In genomic region chr1:194833111-194833510, GRCh38 we compare ENCODE assay signal across 26 cellular contexts.
"Had no signal": no experiment of that assay in that cellular context is flagged by ENCODE, and none has a peak within 500 bp of the region (broad histone marks: within the 10 kb centered on the region; RNA-seq: fewer than 3 reads in every experiment).

No MANE protein-coding gene starts in this region.

- ATAC-seq: activated CD8-positive, alpha-beta T cell treated with anti-CD3 and anti-CD28 coated beads, Interleukin-2, amount 10 ng/mL, durations not matched to agents 7 days and 5 days; K562; WTC11 had no signal

- H3K9me2 ChIP-seq: SK-N-SH had no signal

- H3K27ac ChIP-seq: breast epithelium, colonic mucosa, Peyer's patch, RWPE1, SJCRH30 had no signal

- H3K4me3 ChIP-seq: breast epithelium, colonic mucosa, K562, Peyer's patch, SJCRH30 had no signal

- H3K4me2 ChIP-seq: SK-N-SH had no signal

- H3K9ac ChIP-seq: SK-N-SH had no signal

- DNase-seq: activated CD4-positive, alpha-beta T cell treated with anti-CD3 and anti-CD28 coated beads for 48 hours; activated CD4-positive, alpha-beta T cell treated with anti-CD3 and anti-CD28 coated beads, Interleukin-2, amount 50 U/mL, for 4 hours; activated CD4-positive, CD25-positive, alpha-beta regulatory T cell treated with anti-CD3 and anti-CD28 coated beads, Interleukin-2, amount 50 U/mL, for 72 hours; activated CD8-positive, alpha-beta memory T cell treated with anti-CD3 and anti-CD28 coated beads, Interleukin-2, amount 50 U/mL, for 48 hours; activated CD8-positive, alpha-beta T cell treated with anti-CD3 and anti-CD28 coated beads, Interleukin-2, amount 10 ng/mL, durations not matched to agents 7 days and 5 days; activated effector memory CD4-positive, alpha-beta T cell treated with Interleukin-2 at 50 U/mL for 16 hours; activated naive CD4-positive, alpha-beta T cell; activated T-cell treated with anti-CD3 and anti-CD28 coated beads, Interleukin-2, amount 50 U/mL, for 1 hour; aorta; caudate nucleus; colonic mucosa; Kasumi-1; NCI-H1105; NCI-H1930; NCI-H446; NCI-H526; NCI-H774; Peyer's patch; Right ventricle myocardium superior; SJCRH30; SK-N-SH; SW 1271 had no signal

- H3K9me3 ChIP-seq: breast epithelium, colonic mucosa, Peyer's patch, SJCRH30, SK-N-SH had no signal

- H3K27me3 ChIP-seq: breast epithelium, colonic mucosa, Peyer's patch, SJCRH30 had no signal

- H3K36me3 ChIP-seq: breast epithelium, colonic mucosa, Peyer's patch, SJCRH30 had no signal

- H3K4me1 ChIP-seq: breast epithelium, colonic mucosa, Peyer's patch, SJCRH30 had no signal
